Comparison of ENCODE assay signal across 8 cellular contexts in the genomic region with DNA sequence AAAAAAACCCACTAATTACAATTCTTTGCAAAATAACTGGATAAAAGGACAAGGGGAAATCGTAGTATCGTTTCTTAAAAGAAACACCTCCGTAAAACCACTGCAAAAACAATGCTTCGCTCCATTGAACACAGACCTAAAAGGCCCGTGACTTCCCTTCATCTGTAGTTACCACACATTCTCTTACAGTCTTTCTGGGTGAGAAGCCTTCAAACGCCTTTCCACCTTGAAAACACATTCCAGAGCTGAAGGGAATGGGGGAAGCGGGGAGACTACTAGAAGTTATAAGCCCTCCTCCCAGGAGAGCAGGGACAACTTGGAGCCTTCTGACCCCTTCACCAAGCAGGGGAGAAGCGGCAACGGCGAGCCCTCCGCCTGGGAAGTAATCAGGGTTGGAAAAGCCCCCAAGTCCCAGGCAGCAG. TPM values are rescaled to one million over a fixed set of nuclear protein-coding genes. Genes with fewer than 3 reads are reported as not detected.
DNase-seq lines count a peak whose midpoint lies in the region; ATAC-seq, FAIRE-seq and TF ChIP-seq lines count a peak whose summit lies in the region.

No MANE protein-coding gene starts in this region.

- peaks cover 5 to 47% (median 20%) of the 10 kb centered on the region in 11 experiments; a peak in 13 of 22 replicates for H4K20me1 ChIP-seq in BLaER1 treated with 17β-estradiol and CSF1 and Interleukin-3, amounts not matched to agents 10 nM and 100 nM

- H3K9me3 ChIP-seq in BLaER1 treated with 17β-estradiol and CSF1 and Interleukin-3, amounts not matched to agents 10 nM and 100 nM (replicated peaks in 1 of 11) = peaks cover 2 to 5% (median 4%) of the 10 kb centered on the region in 11 experiments; a peak in 11 of 22 replicates
- H3K9me3 ChIP-seq in liver (ENCODE audit: control insufficient read depth in 4 of 4, low read length in 3 of 4) (no peaks in the 10 kb centered on the region), testis (no peaks in the 10 kb centered on the region)

- ATAC-seq in GM18861 (IDR thresholded peaks at IDR 0.05; ENCODE audit: unreplicated experiment) (peak; percentile 38), HG03025 (IDR thresholded peaks at IDR 0.05; ENCODE audit: low FRiP score, unreplicated experiment) (peak; percentile 32)

- intact Hi-C loops in testis (cut with DNase I; ENCODE audit: low total_unique reads) = no loop called here

- TF ChIP-seq POLR2A in testis (IDR thresholded peaks at IDR 0.05) = no peak

- peak overlapping the region; percentile 83 to 100 (median 98) for H3K4me3 ChIP-seq in BLaER1 treated with 17β-estradiol and CSF1 and Interleukin-3, amounts not matched to agents 10 nM and 100 nM
- H3K4me3 ChIP-seq in liver (ENCODE audit: low read depth in 1 of 3, low read length in 3 of 3) (peak overlapping the region; percentile 85 to 99 (median 89)), testis (peak overlapping the region; percentile 96 to 98)

- TF ChIP-seq CTCF in liver (IDR thresholded peaks at IDR 0.05; ENCODE audit: low read depth, low read length, missing input control) (no peak), testis (IDR thresholded peaks at IDR 0.05) (no peak)

- H3K36me3 ChIP-seq in BLaER1 treated with 17β-estradiol and CSF1 and Interleukin-3, amounts not matched to agents 10 nM and 100 nM = peaks cover 0 to 12% (median 0%) of the 10 kb centered on the region in 11 experiments; a peak in 2 of 22 replicates
- H3K36me3 ChIP-seq in liver (ENCODE audit: control insufficient read depth in 4 of 4, insufficient read depth in 3 of 4, low read depth in 1 of 4, low read length in 3 of 4) (no peaks in the 10 kb centered on the region), testis (ENCODE audit: low read depth, missing control alignments) (no peaks in the 10 kb centered on the region)

- WGBS in liver = under 1% methylated on average over 11 of the region's 11 CpGs
- WGBS in testis, 2 donors = 0% methylated on average over 7 to 11 of the region's 11 CpGs

- DNase-seq in RCC 7860 (ENCODE audit: low spot score) (peak; percentile 41), testis (no peak)
- DNase-seq in activated CD4-positive, CD25-positive, alpha-beta regulatory T cell (lab: John Stamatoyannopoulos, UW) = no peak

- no peaks in the 10 kb centered on the region for H3K27me3 ChIP-seq in BLaER1 treated with 17β-estradiol and CSF1 and Interleukin-3, amounts not matched to agents 10 nM and 100 nM
- H3K27me3 ChIP-seq in liver (ENCODE audit: control insufficient read depth in 4 of 4, insufficient read depth in 4 of 4, low read length in 3 of 4) = no peaks in the 10 kb centered on the region
- H3K27me3 ChIP-seq in testis = no peaks in the 10 kb centered on the region

- peaks cover 17 to 31% (median 21%) of the 10 kb centered on the region in 10 experiments for H3K4me1 ChIP-seq in BLaER1 treated with 17β-estradiol and CSF1 and Interleukin-3, amounts not matched to agents 10 nM and 100 nM
- H3K4me1 ChIP-seq in liver (ENCODE audit: control insufficient read depth in 4 of 4, insufficient read depth in 4 of 4, low read length in 3 of 4) (peaks cover 2 to 31% (median 18%) of the 10 kb centered on the region in 4 donors), testis (peaks cover 14% of the 10 kb centered on the region)

- peak overlapping the region; percentile 75 to 94 (median 87) for H3K27ac ChIP-seq in BLaER1 treated with 17β-estradiol and CSF1 and Interleukin-3, amounts not matched to agents 10 nM and 100 nM
- H3K27ac ChIP-seq in cingulate gyrus (ENCODE audit: low read depth, low read length) (peak overlapping the region; percentile 87), liver (ENCODE audit: low read depth in 1 of 2, low read length in 2 of 2) (peak overlapping the region; percentile 17 to 75), testis (peak overlapping the region; percentile 88 to 93)

- TF ChIP-seq RAD21 in liver (IDR thresholded peaks at IDR 0.05) = no peak

- H3K9ac ChIP-seq in BLaER1 treated with 17β-estradiol and CSF1 and Interleukin-3, amounts not matched to agents 10 nM and 100 nM = peak overlapping the region; percentile 85 to 97 (median 92)
- peak overlapping the region; percentile 85 to 93 for H3K9ac ChIP-seq in liver (ENCODE audit: low read depth in 1 of 2, low read length in 2 of 2)

- H3K4me2 ChIP-seq in BLaER1 treated with 17β-estradiol and CSF1 and Interleukin-3, amounts not matched to agents 10 nM and 100 nM = peak overlapping the region; percentile 79 to 94 (median 88)

- peak; percentile 47 for FAIRE-seq in RCC 7860 (lab: Jason Lieb, UNC)

TF ChIP-seq in liver, 16 proteins besides CTCF, POLR2A, EP300 and RAD21:
- no peak for TF ChIP-seq YY1 (IDR thresholded peaks at IDR 0.05)
- TF ChIP-seq RXRA (IDR thresholded peaks at IDR 0.05) = no peak
- TF ChIP-seq, protein P1, sequence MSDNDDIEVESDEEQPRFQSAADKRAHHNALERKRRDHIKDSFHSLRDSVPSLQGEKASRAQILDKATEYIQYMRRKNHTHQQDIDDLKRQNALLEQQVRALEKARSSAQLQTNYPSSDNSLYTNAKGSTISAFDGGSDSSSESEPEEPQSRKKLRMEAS (IDR thresholded peaks at IDR 0.05) = no peak
- no peak for TF ChIP-seq HNF4A (conservative IDR thresholded peaks at IDR 0.05)
- TF ChIP-seq, protein P2, sequence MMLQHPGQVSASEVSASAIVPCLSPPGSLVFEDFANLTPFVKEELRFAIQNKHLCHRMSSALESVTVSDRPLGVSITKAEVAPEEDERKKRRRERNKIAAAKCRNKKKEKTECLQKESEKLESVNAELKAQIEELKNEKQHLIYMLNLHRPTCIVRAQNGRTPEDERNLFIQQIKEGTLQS (IDR thresholded peaks at IDR 0.05) = no peak
- TF ChIP-seq GABPA (IDR thresholded peaks at IDR 0.05 in 1 of 2, conservative IDR thresholded peaks at IDR 0.05 in 1 of 2) = no peak
- TF ChIP-seq FOXA2 (IDR thresholded peaks at IDR 0.05) = no peak
- TF ChIP-seq, protein P3, sequence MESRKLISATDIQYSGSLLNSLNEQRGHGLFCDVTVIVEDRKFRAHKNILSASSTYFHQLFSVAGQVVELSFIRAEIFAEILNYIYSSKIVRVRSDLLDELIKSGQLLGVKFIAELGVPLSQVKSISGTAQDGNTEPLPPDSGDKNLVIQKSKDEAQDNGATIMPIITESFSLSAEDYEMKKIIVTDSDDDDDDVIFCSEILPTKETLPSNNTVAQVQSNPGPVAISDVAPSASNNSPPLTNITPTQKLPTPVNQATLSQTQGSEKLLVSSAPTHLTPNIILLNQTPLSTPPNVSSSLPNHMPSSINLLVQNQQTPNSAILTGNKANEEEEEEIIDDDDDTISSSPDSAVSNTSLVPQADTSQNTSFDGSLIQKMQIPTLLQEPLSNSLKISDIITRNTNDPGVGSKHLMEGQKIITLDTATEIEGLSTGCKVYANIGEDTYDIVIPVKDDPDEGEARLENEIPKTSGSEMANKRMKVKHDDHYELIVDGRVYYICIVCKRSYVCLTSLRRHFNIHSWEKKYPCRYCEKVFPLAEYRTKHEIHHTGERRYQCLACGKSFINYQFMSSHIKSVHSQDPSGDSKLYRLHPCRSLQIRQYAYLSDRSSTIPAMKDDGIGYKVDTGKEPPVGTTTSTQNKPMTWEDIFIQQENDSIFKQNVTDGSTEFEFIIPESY (IDR thresholded peaks at IDR 0.05) = no peak
- no peak for TF ChIP-seq NR2F2 (IDR thresholded peaks at IDR 0.05)
- TF ChIP-seq SP1 (IDR thresholded peaks at IDR 0.05) = no peak
- TF ChIP-seq HNF4G (IDR thresholded peaks at IDR 0.05) = no peak
- TF ChIP-seq TAF1 (conservative IDR thresholded peaks at IDR 0.05) = no peak
- TF ChIP-seq EGR1 (IDR thresholded peaks at IDR 0.05; ENCODE audit: low read depth in 2 of 2) = no peak

RNA-seq across cellular contexts. Expression of a gene that starts 0.5 kb away (rescaled TPM):
- 10 to 100 TPM; 14.8 to 15.7 TPM for total RNA-seq in liver
- polyA plus RNA-seq in liver = 10 to 100 TPM in 1 of 2 donors, 1 to 10 TPM in 1; 5.7 to 13.8 TPM
- 10 to 100 TPM; 53.6 to 76.1 TPM for total RNA-seq in testis
- 29.2 TPM for polyA plus RNA-seq in testis (ENCODE audit: insufficient read depth, low read depth, low replicate concordance)
